Comparison of ENCODE assay signal across 15 cellular contexts in genomic region chr6:40891686-40892085, GRCh38.
A peak's percentile ranks its signal among the peaks of the same experiment; 100 is the strongest.
DNase-seq lines count a peak whose midpoint lies in the region; ATAC-seq and TF ChIP-seq lines count a peak whose summit lies in the region.
"Had no signal": no experiment of that assay in that cellular context is flagged by ENCODE, and none has a peak within 500 bp of the region (broad histone marks: within the 10 kb centered on the region; RNA-seq: fewer than 3 reads in every experiment).

No MANE protein-coding gene starts in this region.

- peaks cover 5% of the 10 kb centered on the region for H3K27me3 Mint-ChIP-seq in type B pancreatic cell

- H3K27me3 ChIP-seq in breast epithelium, result no peaks in the 10 kb centered on the region

- H3K4me1 ChIP-seq in breast epithelium, result no peaks in the 10 kb centered on the region
- H3K4me1 ChIP-seq: HAP-1 had no signal

- no peak for ATAC-seq in left cardiac atrium

- H3K4me1 Mint-ChIP-seq in type B pancreatic cell (ENCODE audit: unreplicated experiment), result peaks cover 36% of the 10 kb centered on the region
- H3K4me1 Mint-ChIP-seq: B cell had no signal

- H3K4me3 ChIP-seq in breast epithelium, result no peak overlapping the region
- H3K4me3 ChIP-seq: HAP-1 had no signal

- H3K4me3 Mint-ChIP-seq in type B pancreatic cell, result peak overlapping the region; percentile 27
- H3K4me3 Mint-ChIP-seq: B cell; CD4-positive, alpha-beta T cell; HFFc6 had no signal

- H3K27ac Mint-ChIP-seq in type B pancreatic cell, result no peak overlapping the region
- H3K27ac Mint-ChIP-seq: B cell; CD4-positive, alpha-beta T cell; HFFc6 had no signal

- no peaks in the 10 kb centered on the region for H3K9me3 Mint-ChIP-seq in type B pancreatic cell
- H3K9me3 Mint-ChIP-seq: CD4-positive, alpha-beta T cell; HFFc6 had no signal

- TF ChIP-seq CTCF in type B pancreatic cell (conservative IDR thresholded peaks at IDR 0.05) (no peak), breast epithelium (IDR thresholded peaks at IDR 0.05) (no peak)

- peak; percentile 39 for DNase-seq in cardiac septum (ENCODE audit: low spot score)
- DNase-seq in left cardiac atrium, result no peak
- peak; percentile 69 for DNase-seq in SK-N-DZ (ENCODE audit: low spot score)
- DNase-seq in left kidney (ENCODE audit: low read depth, low spot score), result peak; percentile 83
- DNase-seq in type B pancreatic cell (ENCODE audit: extremely low spot score, unreplicated experiment), result no peak
- DNase-seq in breast epithelium (ENCODE audit: low spot score in 2 of 2), result no peak
- DNase-seq in foreskin melanocyte, result no peak
- DNase-seq: C1 segment of cervical spinal cord; Calu3; CD4-positive, alpha-beta T cell; DMS 273 treated with DMSO at 0.1 percent for 48 hours; HFFc6 had no signal

- TF ChIP-seq POLR2A in breast epithelium (IDR thresholded peaks at IDR 0.05), result no peak

- H3K36me3 Mint-ChIP-seq in type B pancreatic cell, result no peaks in the 10 kb centered on the region

- no peak overlapping the region for H3K27ac ChIP-seq in breast epithelium
- H3K27ac ChIP-seq: HL-60 had no signal

- no peaks in the 10 kb centered on the region for H3K9me3 ChIP-seq in breast epithelium
- H3K9me3 ChIP-seq: HAP-1 had no signal

- intact Hi-C loops in cardiac septum (cut with DNase I) (no loop called here), left cardiac atrium (cut with DNase I) (loop anchor here in 1 of 2 donors (10.0 kb wide), 1 partner anchor 133 kb away; no protein-coding TSS in a partner anchor), breast epithelium (cut with DNase I; ENCODE audit: low total_unique reads) (no loop called here)

- H3K36me3 ChIP-seq in breast epithelium, result no peaks in the 10 kb centered on the region
- H3K36me3 ChIP-seq: HAP-1 had no signal

Comparison
In these comparisons a context has a peak if more than half of its experiments do, and no peak if none do; other contexts are left out.
1. DNase-seq: peak in cardiac septum (single experiment), SK-N-DZ (single experiment) and left kidney (single experiment); none in left cardiac atrium (single experiment), type B pancreatic cell (single experiment), breast epithelium (0 of 2) and foreskin melanocyte (single experiment).